ENCODE assay signal across 25 cellular contexts in genomic region chr1:6243993-6244392, GRCh38. TPM values are rescaled to one million over a fixed set of nuclear protein-coding genes. Genes with fewer than 3 reads are reported as not detected.
DNase-seq lines count a peak whose midpoint lies in the region; ATAC-seq and TF ChIP-seq lines count a peak whose summit lies in the region.
"Had no signal": no experiment of that assay in that cellular context is flagged by ENCODE, and none has a peak within 500 bp of the region (broad histone marks: within the 10 kb centered on the region; RNA-seq: fewer than 3 reads in every experiment).

TSS of gene HES3 (plus strand) at chr1:6244179. CDS start at chr1:6244366, 187 bp downstream.

- H3K4me3 Mint-ChIP-seq in activated CD4-positive, alpha-beta memory T cell treated with anti-CD3 and anti-CD28 coated beads, Interleukin-2, amount 10 ng/mL, durations not matched to agents 7 days and 5 days: peak within 1 kb of the TSS; percentile 15
- H3K4me3 Mint-ChIP-seq in activated CD4-positive, alpha-beta memory T cell treated with anti-CD3 and anti-CD28 coated beads for 36 hours: no peak within 1 kb of the TSS
- H3K4me3 Mint-ChIP-seq: activated B cell treated with CpG ODN at 0.5 μM for 24 hours; activated naive CD4-positive, alpha-beta T cell treated with anti-CD3 and anti-CD28 coated beads, Interleukin-2, amount 50 U/mL, for 24 hours had no signal

- no peak for DNase-seq in activated CD4-positive, alpha-beta memory T cell treated with anti-CD3 and anti-CD28 coated beads, Interleukin-2, amount 10 ng/mL, durations not matched to agents 7 days and 5 days
- no peak for DNase-seq in activated CD4-positive, alpha-beta memory T cell treated with anti-CD3 and anti-CD28 coated beads for 36 hours
- DNase-seq in coronary artery (ENCODE audit: low spot score) (no peak), islet precursor cell (peak; percentile 42), NCI-H69 (lab: John Stamatoyannopoulos, UW) (no peak), occipital lobe (lab: John Stamatoyannopoulos, UW) (no peak), foreskin melanocyte (no peak)
- DNase-seq: ACHN; activated B cell treated with CpG ODN at 0.5 μM for 24 hours; activated T-cell treated with anti-CD3 and anti-CD28 coated beads, Interleukin-2, amount 50 U/mL, for 48 hours; effector CD4-positive, alpha-beta T cell; MG63; NCI-H1436 treated with DMSO at 0.1 percent for 48 hours; NCI-H748 treated with DMSO at 0.1 percent for 48 hours; nucleus accumbens; retina; SHP77 treated with DMSO at 0.1 percent for 48 hours; stimulated activated CD4-positive, alpha-beta T cell treated with anti-CD3 and anti-CD28 coated beads, Interleukin-4, amount 100 ng/mL, for 4 hours; T-cell had no signal

- peaks cover 66% of the 10 kb centered on the region for H3K27me3 Mint-ChIP-seq in activated CD4-positive, alpha-beta memory T cell treated with anti-CD3 and anti-CD28 coated beads, Interleukin-2, amount 10 ng/mL, durations not matched to agents 7 days and 5 days
- H3K27me3 Mint-ChIP-seq in activated CD4-positive, alpha-beta memory T cell treated with anti-CD3 and anti-CD28 coated beads for 36 hours: peaks cover 57% of the 10 kb centered on the region

- TF ChIP-seq CTCF in coronary artery (IDR thresholded peaks at IDR 0.05): no peak

- intact Hi-C loops in activated CD4-positive, alpha-beta memory T cell treated with anti-CD3 and anti-CD28 coated beads for 36 hours (cut with micrococcal nuclease): loop anchor here (2.0 kb wide), 2 partner anchors 35 to 135 kb away; no protein-coding TSS in a partner anchor

- H3K27ac ChIP-seq in coronary artery: no peak within 1 kb of the TSS
- H3K27ac ChIP-seq: ascending aorta, esophagus muscularis mucosa had no signal

- H3K27ac Mint-ChIP-seq in activated CD4-positive, alpha-beta memory T cell treated with anti-CD3 and anti-CD28 coated beads, Interleukin-2, amount 10 ng/mL, durations not matched to agents 7 days and 5 days: no peak within 1 kb of the TSS
- H3K27ac Mint-ChIP-seq in activated CD4-positive, alpha-beta memory T cell treated with anti-CD3 and anti-CD28 coated beads for 36 hours: no peak within 1 kb of the TSS
- H3K27ac Mint-ChIP-seq: activated B cell treated with CpG ODN at 0.5 μM for 24 hours; activated naive CD4-positive, alpha-beta T cell treated with anti-CD3 and anti-CD28 coated beads, Interleukin-2, amount 50 U/mL, for 24 hours; T-cell had no signal

- POLR2A ChIA-PET in activated CD4-positive, alpha-beta memory T cell treated with anti-CD3 and anti-CD28 coated beads, Interleukin-2, amount 10 ng/mL, durations not matched to agents 7 days and 5 days (lab: Charles Lee): interaction anchor here (1.3 kb wide), 1 partner anchor 8 kb away, joined by 7 read pairs; the partner anchor contains the start of gene ICMT
- POLR2A ChIA-PET in activated CD4-positive, alpha-beta memory T cell treated with anti-CD3 and anti-CD28 coated beads for 36 hours (lab: Charles Lee): interaction anchor here (0.9 to 1.5 kb wide), 2 partner anchors 38 to 44 kb away, joined by 3 read pairs; no protein-coding TSS in a partner anchor

- H3K4me3 ChIP-seq in coronary artery: peak within 1 kb of the TSS; percentile 24

- no peak for ATAC-seq in GM21619 (IDR thresholded peaks at IDR 0.05; ENCODE audit: unreplicated experiment)
- ATAC-seq: T-cell had no signal

- H3K9me3 Mint-ChIP-seq in activated CD4-positive, alpha-beta memory T cell treated with anti-CD3 and anti-CD28 coated beads, Interleukin-2, amount 10 ng/mL, durations not matched to agents 7 days and 5 days: no peaks in the 10 kb centered on the region
- H3K9me3 Mint-ChIP-seq in activated CD4-positive, alpha-beta memory T cell treated with anti-CD3 and anti-CD28 coated beads for 36 hours: no peaks in the 10 kb centered on the region
- H3K9me3 Mint-ChIP-seq: activated B cell treated with CpG ODN at 0.5 μM for 24 hours; activated naive CD4-positive, alpha-beta T cell treated with anti-CD3 and anti-CD28 coated beads, Interleukin-2, amount 50 U/mL, for 24 hours; T-cell had no signal

- H3K36me3 Mint-ChIP-seq in activated CD4-positive, alpha-beta memory T cell treated with anti-CD3 and anti-CD28 coated beads, Interleukin-2, amount 10 ng/mL, durations not matched to agents 7 days and 5 days (ENCODE audit: low read depth): no peaks in the 10 kb centered on the region
- H3K36me3 Mint-ChIP-seq in activated CD4-positive, alpha-beta memory T cell treated with anti-CD3 and anti-CD28 coated beads for 36 hours: peaks cover 3% of the 10 kb centered on the region
- H3K36me3 Mint-ChIP-seq: activated naive CD4-positive, alpha-beta T cell treated with anti-CD3 and anti-CD28 coated beads, Interleukin-2, amount 50 U/mL, for 24 hours; T-cell had no signal

- CTCF ChIA-PET in activated CD4-positive, alpha-beta memory T cell treated with anti-CD3 and anti-CD28 coated beads, Interleukin-2, amount 10 ng/mL, durations not matched to agents 7 days and 5 days (lab: Charles Lee): interaction anchor here (1.6 to 1.7 kb wide), 2 partner anchors 11 to 135 kb away, joined by 4 to 7 read pairs; no protein-coding TSS in a partner anchor
- CTCF ChIA-PET in activated CD4-positive, alpha-beta memory T cell treated with anti-CD3 and anti-CD28 coated beads for 36 hours (lab: Charles Lee): interaction anchor here (0.8 to 3.7 kb wide), 6 partner anchors 7 to 171 kb away, joined by 3 to 41 read pairs (median 4); partner anchors contain the start of genes ICMT and RNF207

- H3K4me1 Mint-ChIP-seq in activated CD4-positive, alpha-beta memory T cell treated with anti-CD3 and anti-CD28 coated beads, Interleukin-2, amount 10 ng/mL, durations not matched to agents 7 days and 5 days: peaks cover 22% of the 10 kb centered on the region
- H3K4me1 Mint-ChIP-seq in activated CD4-positive, alpha-beta memory T cell treated with anti-CD3 and anti-CD28 coated beads for 36 hours (ENCODE audit: low read depth): peaks cover 8% of the 10 kb centered on the region

RNA-seq across cellular contexts. Expression of gene HES3, which starts in this region (rescaled TPM):
- total RNA-seq in activated CD4-positive, alpha-beta memory T cell treated with anti-CD3 and anti-CD28 coated beads, Interleukin-2, amount 10 ng/mL, durations not matched to agents 7 days and 5 days: not detected
- not detected for total RNA-seq in activated CD4-positive, alpha-beta memory T cell treated with anti-CD3 and anti-CD28 coated beads for 36 hours
- not detected for total RNA-seq in occipital lobe
- total RNA-seq: activated B cell treated with CpG ODN at 0.5 μM for 24 hours; activated CD8-positive, alpha-beta memory T cell treated with anti-CD3 and anti-CD28 coated beads for 36 hours; ascending aorta; esophagus muscularis mucosa; lower leg skin; T-cell had no signal
